ENCODE assay signal across 25 cellular contexts in genomic region chr4:98166731-98167041, GRCh38. TPM values are rescaled to one million over a fixed set of nuclear protein-coding genes. Genes with fewer than 3 reads are reported as not detected.
"Had no signal": no experiment of that assay in that cellular context is flagged by ENCODE, and none has a peak within 500 bp of the region (broad histone marks: within the 10 kb centered on the region; RNA-seq: fewer than 3 reads in every experiment).

No MANE protein-coding gene starts in this region.

- H3K36me3 ChIP-seq: gastrocnemius medialis, neutrophil, spleen, tibial nerve, upper lobe of right lung, vagina had no signal

- H3K4me3 Mint-ChIP-seq: immature natural killer cell; naive thymus-derived CD8-positive, alpha-beta T cell; stimulated activated memory B cell treated with anti-CD40 and anti-IgM and Interleukin-4, amounts not matched to agents 10 μg/mL and 1 μg/mL and 100 μg/mL, for 72 hours; stimulated activated naive CD8-positive, alpha-beta T cell treated with anti-CD3 and anti-CD28 coated beads, Interleukin-15, Interleukin-2, amounts not matched to agents 100 ng/mL and 50 ng/mL, for 24 hours had no signal

- H3K4me1 Mint-ChIP-seq: immature natural killer cell; stimulated activated memory B cell treated with anti-CD40 and anti-IgM and Interleukin-4, amounts not matched to agents 10 μg/mL and 1 μg/mL and 100 μg/mL, for 72 hours had no signal

- H3K27ac ChIP-seq: neutrophil, psoas muscle, spleen, testis, tibial nerve, upper lobe of right lung, vagina had no signal

- H3K9me3 Mint-ChIP-seq: immature natural killer cell; stimulated activated naive CD8-positive, alpha-beta T cell treated with anti-CD3 and anti-CD28 coated beads, Interleukin-15, Interleukin-2, amounts not matched to agents 100 ng/mL and 50 ng/mL, for 24 hours had no signal

- ATAC-seq: left colon; mucosa of descending colon; naive thymus-derived CD8-positive, alpha-beta T cell; sciatic nerve; stimulated activated memory B cell treated with anti-CD40 and anti-IgM and Interleukin-4, amounts not matched to agents 10 μg/mL and 1 μg/mL and 100 μg/mL, for 72 hours had no signal

- H3K4me3 ChIP-seq: gastrocnemius medialis, mucosa of descending colon, psoas muscle, spleen, testis, tibial nerve, upper lobe of right lung, vagina had no signal

- FAIRE-seq: endometrium had no signal

- H3K27me3 ChIP-seq: gastrocnemius medialis, neutrophil, spleen, testis, tibial nerve, upper lobe of right lung, vagina had no signal

- H3K4me1 ChIP-seq: spleen, testis, tibial nerve, upper lobe of right lung, vagina had no signal

- H3K27me3 Mint-ChIP-seq: stimulated activated memory B cell treated with anti-CD40 and anti-IgM and Interleukin-4, amounts not matched to agents 10 μg/mL and 1 μg/mL and 100 μg/mL, for 72 hours; stimulated activated naive CD8-positive, alpha-beta T cell treated with anti-CD3 and anti-CD28 coated beads, Interleukin-15, Interleukin-2, amounts not matched to agents 100 ng/mL and 50 ng/mL, for 24 hours had no signal

- H3K27ac Mint-ChIP-seq: immature natural killer cell; naive thymus-derived CD8-positive, alpha-beta T cell; stimulated activated memory B cell treated with anti-CD40 and anti-IgM and Interleukin-4, amounts not matched to agents 10 μg/mL and 1 μg/mL and 100 μg/mL, for 72 hours; stimulated activated naive CD8-positive, alpha-beta T cell treated with anti-CD3 and anti-CD28 coated beads, Interleukin-15, Interleukin-2, amounts not matched to agents 100 ng/mL and 50 ng/mL, for 24 hours had no signal

- H3K9me3 ChIP-seq: gastrocnemius medialis, mucosa of descending colon, neutrophil, psoas muscle, testis, tibial nerve, upper lobe of right lung, vagina had no signal

- H3K36me3 Mint-ChIP-seq: immature natural killer cell; naive thymus-derived CD8-positive, alpha-beta T cell; stimulated activated memory B cell treated with anti-CD40 and anti-IgM and Interleukin-4, amounts not matched to agents 10 μg/mL and 1 μg/mL and 100 μg/mL, for 72 hours had no signal

- DNase-seq: effector memory CD4-positive, alpha-beta T cell; glutamatergic neuron; immature natural killer cell; left colon; mucosa of descending colon; naive thymus-derived CD8-positive, alpha-beta T cell; retina; spleen; stimulated activated CD4-positive, alpha-beta T cell treated with anti-CD3 and anti-CD28 coated beads, Interleukin-15, amount 100 ng/mL, for 24 hours; stimulated activated CD4-positive, alpha-beta T cell treated with anti-CD3 and anti-CD28 coated beads, Interleukin-1b, Interleukin-23, amount 100 ng/mL, for 48 hours; stimulated activated CD4-positive, alpha-beta T cell treated with anti-CD3 and anti-CD28 coated beads, Interleukin-4, amount 100 ng/mL, for 24 hours; testis; upper lobe of right lung had no signal

RNA-seq across cellular contexts. Expression of gene STPG2, which starts 23.4 kb away (rescaled TPM):
- total RNA-seq: kidney epithelial cell, vagina had no signal
- polyA plus RNA-seq: fibroblast of lung, immature natural killer cell, neural cell had no signal
